Comparison of ENCODE assay signal across 17 cellular contexts in genomic region chr11:118239509-118239908, GRCh38. TPM values are rescaled to one million over a fixed set of nuclear protein-coding genes. Genes with fewer than 3 reads are reported as not detected.
DNase-seq lines count a peak whose midpoint lies in the region; ATAC-seq and TF ChIP-seq lines count a peak whose summit lies in the region.
"Had no signal": no experiment of that assay in that cellular context is flagged by ENCODE, and none has a peak within 500 bp of the region (broad histone marks: within the 10 kb centered on the region; RNA-seq: fewer than 3 reads in every experiment).

No MANE protein-coding gene starts in this region.

- H4K91ac ChIP-seq in mesenchymal stem cell (ENCODE audit: low read length): no peak overlapping the region

- no peak for ATAC-seq in CD4-positive, CD25-positive, alpha-beta regulatory T cell (ENCODE audit: low read depth in 2 of 2)
- no peak for ATAC-seq in activated T-helper 17 cell treated with anti-CD3 and anti-CD28 coated beads, Interleukin-2, amount 50 U/mL, for 72 hours (replicated peaks)
- no peak for ATAC-seq in lower lobe of right lung
- no peak for ATAC-seq in HG02840 (IDR thresholded peaks at IDR 0.05; ENCODE audit: low FRiP score, unreplicated experiment)
- ATAC-seq in HG03108 (IDR thresholded peaks at IDR 0.05; ENCODE audit: unreplicated experiment): no peak
- ATAC-seq: K562 had no signal

- no peak overlapping the region for H2BK5ac ChIP-seq in mesenchymal stem cell (ENCODE audit: low read depth, low read length, poor library complexity, severe bottlenecking)

- H2BK15ac ChIP-seq in mesenchymal stem cell (ENCODE audit: low read depth, poor library complexity, severe bottlenecking): no peak overlapping the region

- H2BK12ac ChIP-seq in mesenchymal stem cell (ENCODE audit: low read length in 2 of 2): no peak overlapping the region

- H3K14ac ChIP-seq in mesenchymal stem cell (ENCODE audit: low read length in 2 of 2): no peak overlapping the region

- H2BK120ac ChIP-seq in mesenchymal stem cell (ENCODE audit: low read depth, low read length): no peak overlapping the region

- no peaks in the 10 kb centered on the region for H3K36me3 ChIP-seq in BLaER1
- H3K36me3 ChIP-seq in CD4-positive, CD25-positive, alpha-beta regulatory T cell (ENCODE audit: control insufficient read depth, insufficient read depth, low read length): peaks cover 24% of the 10 kb centered on the region
- no peaks in the 10 kb centered on the region for H3K36me3 ChIP-seq in lower lobe of right lung
- H3K36me3 ChIP-seq in mesenchymal stem cell (ENCODE audit: control insufficient read depth in 1 of 2, insufficient read depth in 2 of 2, low read depth in 1 of 2, low read length in 2 of 2): no peaks in the 10 kb centered on the region
- H3K36me3 ChIP-seq: BE2C had no signal

- TF ChIP-seq CTCF in lower lobe of right lung (IDR thresholded peaks at IDR 0.05): no peak

- no peaks in the 10 kb centered on the region for H3K9me3 Mint-ChIP-seq in CD4-positive, CD25-positive, alpha-beta regulatory T cell
- no peaks in the 10 kb centered on the region for H3K9me3 Mint-ChIP-seq in activated T-helper 17 cell treated with anti-CD3 and anti-CD28 coated beads, Interleukin-2, amount 50 U/mL, for 72 hours

- H3K23ac ChIP-seq in mesenchymal stem cell (ENCODE audit: low read length in 2 of 2): no peak overlapping the region

- no peaks in the 10 kb centered on the region for H3K27me3 ChIP-seq in BLaER1
- no peaks in the 10 kb centered on the region for H3K27me3 ChIP-seq in CD4-positive, CD25-positive, alpha-beta regulatory T cell (ENCODE audit: control insufficient read depth, insufficient read depth, low read length)
- no peaks in the 10 kb centered on the region for H3K27me3 ChIP-seq in lower lobe of right lung (ENCODE audit: low read depth)
- H3K27me3 ChIP-seq in mesenchymal stem cell (ENCODE audit: control insufficient read depth in 1 of 2, insufficient read depth in 1 of 2, low read length in 2 of 2): peaks cover 21 to 49% of the 10 kb centered on the region in 2 experiments

- peaks cover 35% of the 10 kb centered on the region for H3K36me3 Mint-ChIP-seq in CD4-positive, CD25-positive, alpha-beta regulatory T cell
- H3K36me3 Mint-ChIP-seq in activated T-helper 17 cell treated with anti-CD3 and anti-CD28 coated beads, Interleukin-2, amount 50 U/mL, for 72 hours (ENCODE audit: low read depth): peaks cover 87% of the 10 kb centered on the region

- H4K8ac ChIP-seq in mesenchymal stem cell (ENCODE audit: low read length): no peak overlapping the region

- no peaks in the 10 kb centered on the region for H3K27me3 Mint-ChIP-seq in CD4-positive, CD25-positive, alpha-beta regulatory T cell
- H3K27me3 Mint-ChIP-seq in activated T-helper 17 cell treated with anti-CD3 and anti-CD28 coated beads, Interleukin-2, amount 50 U/mL, for 72 hours: no peaks in the 10 kb centered on the region

- no peaks in the 10 kb centered on the region for H3K79me1 ChIP-seq in mesenchymal stem cell (replicated peaks; ENCODE audit: low read length, poor library complexity, severe bottlenecking)

- intact Hi-C loops in lower lobe of right lung (cut with DNase I): no loop called here

- H3K4me1 Mint-ChIP-seq in CD4-positive, CD25-positive, alpha-beta regulatory T cell: peaks cover 51 to 65% (median 59%) of the 10 kb centered on the region in 4 donors
- H3K4me1 Mint-ChIP-seq in activated T-helper 17 cell treated with anti-CD3 and anti-CD28 coated beads, Interleukin-2, amount 50 U/mL, for 72 hours: peaks cover 48% of the 10 kb centered on the region

- H3K4me1 ChIP-seq in BLaER1: peaks cover 34% of the 10 kb centered on the region
- H3K4me1 ChIP-seq in CD4-positive, CD25-positive, alpha-beta regulatory T cell (ENCODE audit: control insufficient read depth, insufficient read depth, low read length, poor library complexity, severe bottlenecking): peaks cover 38% of the 10 kb centered on the region
- H3K4me1 ChIP-seq in lower lobe of right lung: peaks cover 60% of the 10 kb centered on the region
- no peaks in the 10 kb centered on the region for H3K4me1 ChIP-seq in mesenchymal stem cell (ENCODE audit: control insufficient read depth, insufficient read depth, low read depth, low read length)
- H3K4me1 ChIP-seq: BE2C had no signal

- H3K4me3 ChIP-seq in BLaER1: no peak overlapping the region
- peak overlapping the region; percentile 57 for H3K4me3 ChIP-seq in CD4-positive, CD25-positive, alpha-beta regulatory T cell (ENCODE audit: low read depth, low read length)
- no peak overlapping the region for H3K4me3 ChIP-seq in lower lobe of right lung
- no peak overlapping the region for H3K4me3 ChIP-seq in mesenchymal stem cell (ENCODE audit: insufficient read depth in 1 of 2, low read depth in 1 of 2, low read length in 2 of 2)
- H3K4me3 ChIP-seq: K562 had no signal

- H2AFZ ChIP-seq in mesenchymal stem cell (ENCODE audit: low read depth, low read length): no peak overlapping the region

- peak overlapping the region in 2 of 3 donors; percentile 27 to 88 for H3K27ac Mint-ChIP-seq in CD4-positive, CD25-positive, alpha-beta regulatory T cell
- H3K27ac Mint-ChIP-seq in activated T-helper 17 cell treated with anti-CD3 and anti-CD28 coated beads, Interleukin-2, amount 50 U/mL, for 72 hours: peak overlapping the region; percentile 99
- H3K27ac Mint-ChIP-seq: progenitor cell of endocrine pancreas had no signal

- H3K4me3 Mint-ChIP-seq in CD4-positive, CD25-positive, alpha-beta regulatory T cell: peak overlapping the region in 3 of 4 donors; percentile 36 to 66 (median 48)
- peak overlapping the region; percentile 92 for H3K4me3 Mint-ChIP-seq in activated T-helper 17 cell treated with anti-CD3 and anti-CD28 coated beads, Interleukin-2, amount 50 U/mL, for 72 hours

- H3K27ac ChIP-seq in BLaER1 (no peak overlapping the region), lower lobe of right lung (peak overlapping the region; percentile 42), mesenchymal stem cell (ENCODE audit: low read length, poor library complexity, severe bottlenecking) (no peak overlapping the region)
- H3K27ac ChIP-seq in CD4-positive, CD25-positive, alpha-beta regulatory T cell (ENCODE audit: insufficient read depth, low read length, poor library complexity, severe bottlenecking): peak overlapping the region; percentile 48

- H3K4me2 ChIP-seq in BLaER1 (peak overlapping the region; percentile 64), mesenchymal stem cell (ENCODE audit: low read length, poor library complexity, severe bottlenecking) (no peak overlapping the region)

- 45% methylated on average over 1 of the region's 2 CpGs for WGBS in mesenchymal stem cell

- DNase-seq in CD4-positive, CD25-positive, alpha-beta regulatory T cell: no peak
- DNase-seq in lower lobe of right lung (no peak), AG20443 (ENCODE audit: low spot score) (no peak), mesenchymal stem cell (no peak)
- DNase-seq: activated CD4-positive, alpha-beta T cell treated with anti-CD3 and anti-CD28 coated beads for 4 hours; BE2C; NCI-H1105 treated with DMSO at 0.1 percent for 48 hours; SIG-M5; substantia nigra; T-helper 9 cell had no signal

- no peak overlapping the region for H3K4ac ChIP-seq in mesenchymal stem cell (ENCODE audit: low read depth in 1 of 2, low read length in 2 of 2)

- H3K9me3 ChIP-seq in BLaER1 (no peaks in the 10 kb centered on the region), lower lobe of right lung (no peaks in the 10 kb centered on the region), mesenchymal stem cell (ENCODE audit: control insufficient read depth, low read length) (no peaks in the 10 kb centered on the region)
- no peaks in the 10 kb centered on the region for H3K9me3 ChIP-seq in CD4-positive, CD25-positive, alpha-beta regulatory T cell (ENCODE audit: control insufficient read depth in 2 of 2, low read length in 2 of 2)
- H3K9me3 ChIP-seq: BE2C had no signal

- no peak overlapping the region for H3K9ac ChIP-seq in BLaER1
- no peak overlapping the region for H3K9ac ChIP-seq in mesenchymal stem cell (ENCODE audit: low read length)

- H3K18ac ChIP-seq in mesenchymal stem cell (ENCODE audit: low read depth in 1 of 2, low read length in 2 of 2): no peak overlapping the region

- H4K20me1 ChIP-seq in BLaER1: no peaks in the 10 kb centered on the region

- H2AK5ac ChIP-seq in mesenchymal stem cell (ENCODE audit: low read length, severe bottlenecking): no peak overlapping the region

RNA-seq across cellular contexts. Expression of gene MPZL3, which starts 12.7 kb away (rescaled TPM):
- total RNA-seq in CD4-positive, CD25-positive, alpha-beta regulatory T cell: 16.1 TPM
- polyA plus RNA-seq in CD4-positive, CD25-positive, alpha-beta regulatory T cell: 10 to 100 TPM in 1 of 4 donors, 1 to 10 TPM in 3; 4.5 to 12.2 (median 6.3) TPM
- total RNA-seq in activated T-helper 17 cell treated with anti-CD3 and anti-CD28 coated beads, Interleukin-2, amount 50 U/mL, for 72 hours: 100 to 1,000 TPM in 1 of 2 donors, 10 to 100 TPM in 1; 31.5 to 111 TPM
- 12.8 TPM for total RNA-seq in lower lobe of right lung
- polyA plus RNA-seq in mesenchymal stem cell (2013, experiment 1 of 2): 0.15 TPM
- 0.11 TPM for polyA plus RNA-seq in mesenchymal stem cell (2013, experiment 2 of 2)

RNA-seq across cellular contexts. Expression of gene JAML, which starts 14.7 kb away (rescaled TPM):
- total RNA-seq in CD4-positive, CD25-positive, alpha-beta regulatory T cell: 71.5 TPM
- 100 to 1,000 TPM; 169 to 200 (median 174) TPM for polyA plus RNA-seq in CD4-positive, CD25-positive, alpha-beta regulatory T cell
- total RNA-seq in activated T-helper 17 cell treated with anti-CD3 and anti-CD28 coated beads, Interleukin-2, amount 50 U/mL, for 72 hours: 100 to 1,000 TPM in 1 of 2 donors, 10 to 100 TPM in 1; 74.0 to 276 TPM
- total RNA-seq in lower lobe of right lung: 163 TPM
- polyA plus RNA-seq in mesenchymal stem cell (2013, experiment 1 of 2): not detected
- not detected for polyA plus RNA-seq in mesenchymal stem cell (2013, experiment 2 of 2)
- total RNA-seq: bronchial epithelial cell had no signal

RNA-seq across cellular contexts. Expression of gene MPZL2, which starts 24.6 kb away (rescaled TPM):
- total RNA-seq in CD4-positive, CD25-positive, alpha-beta regulatory T cell: 1.0 TPM
- polyA plus RNA-seq in CD4-positive, CD25-positive, alpha-beta regulatory T cell: under 1 TPM in 1 of 4 donors, not detected in 3; 0.37 TPM
- total RNA-seq in activated T-helper 17 cell treated with anti-CD3 and anti-CD28 coated beads, Interleukin-2, amount 50 U/mL, for 72 hours: 10 to 100 TPM in 1 of 2 donors, 1 to 10 TPM in 1; 2.8 to 21.7 TPM
- 85.3 TPM for total RNA-seq in lower lobe of right lung
- polyA plus RNA-seq in mesenchymal stem cell (2013, experiment 1 of 2): not detected
- polyA plus RNA-seq in mesenchymal stem cell (2013, experiment 2 of 2): 0.03 TPM

Comparison
In these comparisons a context has a peak if more than half of its experiments do, and no peak if none do; other contexts are left out.
1. H3K27ac ChIP-seq: peak in CD4-positive, CD25-positive, alpha-beta regulatory T cell (single experiment) and lower lobe of right lung (single experiment); none in BLaER1 (single experiment) and mesenchymal stem cell (single experiment).